In genomic region chr16:12976491-12976890, GRCh38 we compare ENCODE assay signal across 24 cellular contexts.
"Had no signal": no experiment of that assay in that cellular context is flagged by ENCODE, and none has a peak within 500 bp of the region (broad histone marks: within the 10 kb centered on the region; RNA-seq: fewer than 3 reads in every experiment).

No MANE protein-coding gene starts in this region.

- H3K4me3 Mint-ChIP-seq: endodermal cell, immature natural killer cell, naive B cell, nephron progenitor cell had no signal

- H3K36me3 Mint-ChIP-seq: immature natural killer cell, naive B cell had no signal

- H3K27ac ChIP-seq: foreskin keratinocyte, left ventricle myocardium inferior, lower lobe of right lung, neutrophil, right atrium auricular region, sigmoid colon, stomach, thoracic aorta had no signal

- H3K36me3 ChIP-seq: left ventricle myocardium inferior, lower lobe of right lung, neutrophil, right atrium auricular region, sigmoid colon, stomach, thoracic aorta had no signal

- ATAC-seq: foreskin keratinocyte, left cardiac atrium, lower lobe of right lung had no signal

- H3K27me3 ChIP-seq: foreskin keratinocyte, neutrophil, right atrium auricular region, sigmoid colon had no signal

- H3K4me1 Mint-ChIP-seq: immature natural killer cell, naive B cell, nephron progenitor cell had no signal

- FAIRE-seq: endothelial cell of umbilical vein, keratinocyte, small intestine had no signal

- H3K27me3 Mint-ChIP-seq: naive B cell had no signal

- H3K9me3 ChIP-seq: lower lobe of right lung, neutrophil had no signal

- H3K27ac Mint-ChIP-seq: endodermal cell, immature natural killer cell, naive B cell, nephron progenitor cell had no signal

- H3K4me1 ChIP-seq: foreskin keratinocyte, left ventricle myocardium inferior, lower lobe of right lung, right atrium auricular region, sigmoid colon, stomach had no signal

- H3K4me3 ChIP-seq: left ventricle myocardium inferior, lower lobe of right lung, right atrium auricular region, sigmoid colon, stomach, thoracic aorta had no signal

- DNase-seq: cortex of kidney; erythroblast; foreskin keratinocyte; immature natural killer cell; left cardiac atrium; left ventricle myocardium inferior; lower lobe of right lung; mesenchymal stem cell; midbrain; naive B cell; nephron progenitor cell; posterior cingulate gyrus; sigmoid colon; small intestine; stimulated activated CD4-positive, alpha-beta T cell treated with anti-CD3 and anti-CD28 coated beads, Interleukin-12 subunit alpha, Interleukin-12 subunit beta, amount 100 ng/mL, for 4 hours; stimulated activated naive CD4-positive, alpha-beta T cell; stomach; trophoblast cell had no signal
